Comparison of ENCODE assay signal across 10 cellular contexts in genomic region chr2:230751062-230751461, GRCh38. TPM values are rescaled to one million over a fixed set of nuclear protein-coding genes. Genes with fewer than 3 reads are reported as not detected.
DNase-seq lines count a peak whose midpoint lies in the region; ATAC-seq and TF ChIP-seq lines count a peak whose summit lies in the region.
"Had no signal": no experiment of that assay in that cellular context is flagged by ENCODE, and none has a peak within 500 bp of the region (broad histone marks: within the 10 kb centered on the region; RNA-seq: fewer than 3 reads in every experiment).

No MANE protein-coding gene starts in this region.

- TF ChIP-seq EP300 in ovary (IDR thresholded peaks at IDR 0.05) = no peak

- WGBS in ovary, 3 donors = 57 to 60% (median 59%) methylated on average over 3 of the region's 3 CpGs

- no peaks in the 10 kb centered on the region for H3K27me3 ChIP-seq in ovary
- H3K27me3 ChIP-seq: pancreas had no signal

- H3K36me3 ChIP-seq in ovary = no peaks in the 10 kb centered on the region
- H3K36me3 ChIP-seq: pancreas had no signal

- no peaks in the 10 kb centered on the region for H3K9me3 ChIP-seq in ovary
- H3K9me3 ChIP-seq: pancreas had no signal

- peak overlapping the region; percentile 65 to 67 for H3K27ac Mint-ChIP-seq in natural killer cell

- no peaks in the 10 kb centered on the region for H3K27me3 Mint-ChIP-seq in natural killer cell (ENCODE audit: low read depth in 2 of 2)

- DNase-seq in GM13977 (ENCODE audit: low spot score) (peak; percentile 37), astrocyte of the hippocampus (ENCODE audit: low read depth, low spot score) (peak; percentile 34), natural killer cell (no peak), NCI-H2227 (lab: John Stamatoyannopoulos, UW; ENCODE audit: unreplicated experiment) (no peak), CD1c-positive myeloid dendritic cell (ENCODE audit: extremely low spot score) (no peak), ovary (no peak)
- no peak for DNase-seq in effector CD4-positive, alpha-beta T cell
- DNase-seq: hippocampal formation, pancreas had no signal

- in situ Hi-C loops in GM13977 (cut with MboI; ENCODE audit: low pct_unique_long_range_greater_than_20kb, low sequenced_read_pairs, unreplicated experiment) = no loop called here

- H3K4me1 ChIP-seq in ovary (ENCODE audit: insufficient read depth) = no peaks in the 10 kb centered on the region

- H3K4me3 ChIP-seq in ovary = no peak overlapping the region
- H3K4me3 ChIP-seq: pancreas had no signal

- intact Hi-C loops in natural killer cell (cut with micrococcal nuclease) (no loop called here), ovary (cut with DNase I) (no loop called here)

- no peak for TF ChIP-seq POLR2A in ovary (IDR thresholded peaks at IDR 0.05)

- TF ChIP-seq CTCF in GM13977 (IDR thresholded peaks at IDR 0.05; ENCODE audit: extremely low read depth, insufficient read depth, missing control alignments) (no peak), natural killer cell (IDR thresholded peaks at IDR 0.05) (no peak), ovary (IDR thresholded peaks at IDR 0.05) (no peak)

- H3K9me3 Mint-ChIP-seq in natural killer cell = no peaks in the 10 kb centered on the region

- H3K36me3 Mint-ChIP-seq in natural killer cell = no peaks in the 10 kb centered on the region

- ATAC-seq in HG03039 (IDR thresholded peaks at IDR 0.05; ENCODE audit: unreplicated experiment) (peak; percentile 48), natural killer cell (peak; percentile 69 to 86 (median 76))

- H3K4me1 Mint-ChIP-seq in natural killer cell = peaks cover 74 to 78% of the 10 kb centered on the region in 2 donors

- no peak overlapping the region for H3K4me3 Mint-ChIP-seq in natural killer cell

- H3K27ac ChIP-seq in ovary = no peak overlapping the region
- H3K27ac ChIP-seq: pancreas had no signal

RNA-seq across cellular contexts. Expression of gene CAB39, which starts 38.4 kb away (rescaled TPM):
- total RNA-seq in natural killer cell (10 to 100 TPM; 75.4 to 96.5 (median 90.5) TPM), ovary (10 to 100 TPM; 39.6 to 64.4 (median 52.0) TPM)
- polyA plus RNA-seq in ovary = 10 to 100 TPM; 24.8 to 42.7 TPM

Comparison
In these comparisons a context has a peak if more than half of its experiments do, and no peak if none do; other contexts are left out.
1. DNase-seq: peak in GM13977 (single experiment) and astrocyte of the hippocampus (single experiment); none in natural killer cell (single experiment), NCI-H2227 (single experiment), CD1c-positive myeloid dendritic cell (single experiment), effector CD4-positive, alpha-beta T cell (single experiment) and ovary (0 of 5).